ENCODE assay signal across 30 cellular contexts in genomic region chr2:191512202-191512601, GRCh38.
"Had no signal": no experiment of that assay in that cellular context is flagged by ENCODE, and none has a peak within 500 bp of the region (broad histone marks: within the 10 kb centered on the region; RNA-seq: fewer than 3 reads in every experiment).

No MANE protein-coding gene starts in this region.

- H3K4me1 ChIP-seq: adrenal gland, breast epithelium, Peyer's patch, SJCRH30 had no signal

- H3K27ac ChIP-seq: adrenal gland, breast epithelium, Peyer's patch, RWPE1, SJCRH30 had no signal

- H3K36me3 Mint-ChIP-seq: activated naive CD8-positive, alpha-beta T cell treated with anti-CD3 and anti-CD28 coated beads, Interleukin-2, amount 10 ng/mL, durations not matched to agents 7 days and 5 days had no signal

- H3K4me3 ChIP-seq: adrenal gland, breast epithelium, MG63, Peyer's patch, SJCRH30 had no signal

- H3K27me3 ChIP-seq: adrenal gland, breast epithelium, MG63, Peyer's patch, SJCRH30 had no signal

- H3K36me3 ChIP-seq: adrenal gland, breast epithelium, MG63, Peyer's patch, SJCRH30 had no signal

- H3K27ac Mint-ChIP-seq: activated CD8-positive, alpha-beta T cell treated with anti-CD3 and anti-CD28 coated beads, Interleukin-2, amount 10 ng/mL, durations not matched to agents 7 days and 5 days; activated naive CD8-positive, alpha-beta T cell treated with anti-CD3 and anti-CD28 coated beads, Interleukin-2, amount 10 ng/mL, durations not matched to agents 7 days and 5 days; T-helper 17 cell had no signal

- H3K9me3 ChIP-seq: adrenal gland, breast epithelium, MG63, Peyer's patch had no signal

- H3K4me3 Mint-ChIP-seq: activated CD8-positive, alpha-beta T cell treated with anti-CD3 and anti-CD28 coated beads, Interleukin-2, amount 10 ng/mL, durations not matched to agents 7 days and 5 days; activated naive CD8-positive, alpha-beta T cell treated with anti-CD3 and anti-CD28 coated beads, Interleukin-2, amount 10 ng/mL, durations not matched to agents 7 days and 5 days; T-helper 17 cell; WTC11 had no signal

- H3K4me1 Mint-ChIP-seq: activated naive CD8-positive, alpha-beta T cell treated with anti-CD3 and anti-CD28 coated beads, Interleukin-2, amount 10 ng/mL, durations not matched to agents 7 days and 5 days had no signal

- ATAC-seq: activated CD8-positive, alpha-beta T cell treated with anti-CD3 and anti-CD28 coated beads, Interleukin-2, amount 10 ng/mL, durations not matched to agents 7 days and 5 days; SK-N-SH treated with all-trans-retinoic acid at 6 μM for 48 hours; T-helper 17 cell; WTC11 had no signal

- DNase-seq: activated CD4-positive, alpha-beta T cell treated with anti-CD3 and anti-CD28 coated beads for 48 hours; activated CD4-positive, alpha-beta T cell treated with anti-CD3 and anti-CD28 coated beads, Interleukin-2, amount 50 U/mL, for 4 hours; activated CD4-positive, CD25-positive, alpha-beta regulatory T cell treated with anti-CD3 and anti-CD28 coated beads, Interleukin-2, amount 50 U/mL, for 72 hours; activated CD8-positive, alpha-beta memory T cell treated with anti-CD3 and anti-CD28 coated beads, Interleukin-2, amount 50 U/mL, for 48 hours; activated CD8-positive, alpha-beta T cell treated with anti-CD3 and anti-CD28 coated beads, Interleukin-2, amount 10 ng/mL, durations not matched to agents 7 days and 5 days; activated naive CD4-positive, alpha-beta T cell treated with anti-CD3 and anti-CD28 coated beads, Interleukin-2, amount 50 U/mL, for 16 hours; activated naive CD8-positive, alpha-beta T cell treated with anti-CD3 and anti-CD28 coated beads, Interleukin-2, amount 10 ng/mL, durations not matched to agents 7 days and 5 days; activated T-cell treated with anti-CD3 and anti-CD28 coated beads, Interleukin-2, amount 50 U/mL, for 1 hour; adrenal gland; anterior cingulate cortex; MG63; MV-4-11; NCI-H1092 treated with DMSO at 0.1 percent for 48 hours; NCI-H1417 treated with DMSO at 0.1 percent for 48 hours; NCI-H187; NCI-H2081 treated with DMSO at 0.1 percent for 48 hours; NCI-H2171; NCI-H446 treated with DMSO at 0.1 percent for 48 hours; NK-92 treated with Interleukin-12 subunit alpha and Interleukin-12 subunit beta, amount 100 ng/mL, for 24 hours; OCI-M1; Peyer's patch; Right ventricle myocardium superior; SJCRH30; SW 1271; T-helper 17 cell; T-helper 9 cell had no signal
